Comparison of ENCODE assay signal across 1 cellular context in the genomic region with DNA sequence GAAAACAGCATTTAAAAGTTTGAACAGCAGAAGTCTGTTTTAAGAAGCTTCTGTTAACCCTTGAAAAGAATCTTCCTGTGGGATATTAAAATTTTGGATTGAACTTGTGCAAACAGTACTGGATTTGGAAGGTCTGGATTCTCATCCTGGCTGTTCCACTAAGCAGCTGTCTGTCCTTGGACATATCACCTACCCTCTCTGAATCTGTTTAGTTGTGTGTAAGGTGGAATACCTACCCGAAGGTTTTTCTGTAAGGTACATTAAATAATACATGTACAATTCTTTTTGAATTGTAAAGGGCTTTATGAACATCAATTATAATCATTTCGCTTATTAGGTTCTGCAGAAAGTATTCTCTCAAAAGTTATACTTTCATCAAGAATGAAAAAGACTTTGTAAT.
TF ChIP-seq lines count a peak whose summit lies in the region.

No MANE protein-coding gene starts in this region.

TF ChIP-seq in GM23338, 12 proteins besides CTCF, POLR2A, EP300 and RAD21 (continued from another document):
- TF ChIP-seq, protein P1, sequence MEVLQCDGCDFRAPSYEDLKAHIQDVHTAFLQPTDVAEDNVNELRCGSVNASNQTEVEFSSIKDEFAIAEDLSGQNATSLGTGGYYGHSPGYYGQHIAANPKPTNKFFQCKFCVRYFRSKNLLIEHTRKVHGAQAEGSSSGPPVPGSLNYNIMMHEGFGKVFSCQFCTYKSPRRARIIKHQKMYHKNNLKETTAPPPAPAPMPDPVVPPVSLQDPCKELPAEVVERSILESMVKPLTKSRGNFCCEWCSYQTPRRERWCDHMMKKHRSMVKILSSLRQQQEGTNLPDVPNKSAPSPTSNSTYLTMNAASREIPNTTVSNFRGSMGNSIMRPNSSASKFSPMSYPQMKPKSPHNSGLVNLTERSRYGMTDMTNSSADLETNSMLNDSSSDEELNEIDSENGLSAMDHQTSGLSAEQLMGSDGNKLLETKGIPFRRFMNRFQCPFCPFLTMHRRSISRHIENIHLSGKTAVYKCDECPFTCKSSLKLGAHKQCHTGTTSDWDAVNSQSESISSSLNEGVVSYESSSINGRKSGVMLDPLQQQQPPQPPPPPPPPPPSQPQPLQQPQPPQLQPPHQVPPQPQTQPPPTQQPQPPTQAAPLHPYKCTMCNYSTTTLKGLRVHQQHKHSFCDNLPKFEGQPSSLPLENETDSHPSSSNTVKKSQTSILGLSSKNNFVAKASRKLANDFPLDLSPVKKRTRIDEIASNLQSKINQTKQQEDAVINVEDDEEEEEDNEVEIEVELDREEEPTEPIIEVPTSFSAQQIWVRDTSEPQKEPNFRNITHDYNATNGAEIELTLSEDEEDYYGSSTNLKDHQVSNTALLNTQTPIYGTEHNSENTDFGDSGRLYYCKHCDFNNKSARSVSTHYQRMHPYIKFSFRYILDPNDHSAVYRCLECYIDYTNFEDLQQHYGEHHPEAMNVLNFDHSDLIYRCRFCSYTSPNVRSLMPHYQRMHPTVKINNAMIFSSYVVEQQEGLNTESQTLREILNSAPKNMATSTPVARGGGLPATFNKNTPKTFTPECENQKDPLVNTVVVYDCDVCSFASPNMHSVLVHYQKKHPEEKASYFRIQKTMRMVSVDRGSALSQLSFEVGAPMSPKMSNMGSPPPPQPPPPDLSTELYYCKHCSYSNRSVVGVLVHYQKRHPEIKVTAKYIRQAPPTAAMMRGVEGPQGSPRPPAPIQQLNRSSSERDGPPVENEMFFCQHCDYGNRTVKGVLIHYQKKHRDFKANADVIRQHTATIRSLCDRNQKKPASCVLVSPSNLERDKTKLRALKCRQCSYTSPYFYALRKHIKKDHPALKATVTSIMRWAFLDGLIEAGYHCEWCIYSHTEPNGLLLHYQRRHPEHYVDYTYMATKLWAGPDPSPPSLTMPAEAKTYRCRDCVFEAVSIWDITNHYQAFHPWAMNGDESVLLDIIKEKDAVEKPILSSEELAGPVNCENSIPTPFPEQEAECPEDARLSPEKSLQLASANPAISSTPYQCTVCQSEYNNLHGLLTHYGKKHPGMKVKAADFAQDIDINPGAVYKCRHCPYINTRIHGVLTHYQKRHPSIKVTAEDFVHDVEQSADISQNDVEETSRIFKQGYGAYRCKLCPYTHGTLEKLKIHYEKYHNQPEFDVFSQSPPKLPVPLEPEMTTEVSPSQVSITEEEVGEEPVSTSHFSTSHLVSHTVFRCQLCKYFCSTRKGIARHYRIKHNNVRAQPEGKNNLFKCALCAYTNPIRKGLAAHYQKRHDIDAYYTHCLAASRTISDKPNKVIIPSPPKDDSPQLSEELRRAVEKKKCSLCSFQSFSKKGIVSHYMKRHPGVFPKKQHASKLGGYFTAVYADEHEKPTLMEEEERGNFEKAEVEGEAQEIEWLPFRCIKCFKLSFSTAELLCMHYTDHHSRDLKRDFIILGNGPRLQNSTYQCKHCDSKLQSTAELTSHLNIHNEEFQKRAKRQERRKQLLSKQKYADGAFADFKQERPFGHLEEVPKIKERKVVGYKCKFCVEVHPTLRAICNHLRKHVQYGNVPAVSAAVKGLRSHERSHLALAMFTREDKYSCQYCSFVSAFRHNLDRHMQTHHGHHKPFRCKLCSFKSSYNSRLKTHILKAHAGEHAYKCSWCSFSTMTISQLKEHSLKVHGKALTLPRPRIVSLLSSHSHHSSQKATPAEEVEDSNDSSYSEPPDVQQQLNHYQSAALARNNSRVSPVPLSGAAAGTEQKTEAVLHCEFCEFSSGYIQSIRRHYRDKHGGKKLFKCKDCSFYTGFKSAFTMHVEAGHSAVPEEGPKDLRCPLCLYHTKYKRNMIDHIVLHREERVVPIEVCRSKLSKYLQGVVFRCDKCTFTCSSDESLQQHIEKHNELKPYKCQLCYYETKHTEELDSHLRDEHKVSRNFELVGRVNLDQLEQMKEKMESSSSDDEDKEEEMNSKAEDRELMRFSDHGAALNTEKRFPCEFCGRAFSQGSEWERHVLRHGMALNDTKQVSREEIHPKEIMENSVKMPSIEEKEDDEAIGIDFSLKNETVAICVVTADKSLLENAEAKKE (CRISPR knock-in tag; IDR thresholded peaks at IDR 0.05), result no peak
- TF ChIP-seq NANOG (IDR thresholded peaks at IDR 0.05; ENCODE audit: borderline replicate concordance) (no peak), ZNF331 (CRISPR knock-in tag; IDR thresholded peaks at IDR 0.05; ENCODE audit: low read depth) (no peak), EZH2phosphoT487 (IDR thresholded peaks at IDR 0.05; ENCODE audit: unreplicated experiment) (no peak)
